1 cellular context compared by ENCODE assay signal in genomic region chr13:97257800-97258799, GRCh38.
A peak's percentile ranks its signal among the peaks of the same experiment; 100 is the strongest.
TF ChIP-seq lines count a peak whose summit lies in the region.

No MANE protein-coding gene starts in this region.

TF ChIP-seq in HepG2, 621 proteins besides CTCF, POLR2A, EP300 and RAD21 (continued from another document):
- TF ChIP-seq ZNF609 (CRISPR knock-in tag; IDR thresholded peaks at IDR 0.05; ENCODE audit: borderline replicate concordance) (no peak), ZNF724P (CRISPR knock-in tag; IDR thresholded peaks at IDR 0.05; ENCODE audit: borderline replicate concordance) (no peak), ATF4 (CRISPR knock-in tag; IDR thresholded peaks at IDR 0.05) (peak in 1 of 2 experiments; percentile 92; a peak in 2 of 4 replicates), ZNF326 (CRISPR knock-in tag; IDR thresholded peaks at IDR 0.05; ENCODE audit: borderline replicate concordance) (no peak), RFX5 (IDR thresholded peaks at IDR 0.05; ENCODE audit: low read depth, low read length) (peak; percentile 99), BCL3 (CRISPR knock-in tag; IDR thresholded peaks at IDR 0.05) (0 out of 2 replicates have a peak, but pooled peaks have one; percentile 29), HES4 (CRISPR knock-in tag; IDR thresholded peaks at IDR 0.05; ENCODE audit: borderline replicate concordance) (no peak)
